15 cellular contexts compared by ENCODE assay signal in genomic region chr10:63667596-63667995, GRCh38.
"Had no signal": no experiment of that assay in that cellular context is flagged by ENCODE, and none has a peak within 500 bp of the region (broad histone marks: within the 10 kb centered on the region; RNA-seq: fewer than 3 reads in every experiment).

No MANE protein-coding gene starts in this region.

- H3K27me3 ChIP-seq: foreskin keratinocyte, tibial nerve had no signal

- H3K9me3 ChIP-seq: tibial nerve had no signal

- H3K4me1 ChIP-seq: foreskin keratinocyte had no signal

- DNase-seq: activated B cell treated with CpG ODN at 0.5 μM for 24 hours; activated CD4-positive, alpha-beta T cell treated with anti-CD3 and anti-CD28 coated beads for 36 hours; activated CD4-positive, alpha-beta T cell treated with anti-CD3 and anti-CD28 coated beads, Interleukin-2, amount 50 U/mL, for 4 hours; activated CD8-positive, alpha-beta memory T cell treated with anti-CD3 and anti-CD28 coated beads, Interleukin-2, amount 50 U/mL, for 48 hours; activated naive CD4-positive, alpha-beta T cell; activated T-cell treated with anti-CD3 and anti-CD28 coated beads, Interleukin-2, amount 50 U/mL, for 4 hours; foreskin keratinocyte; nucleus accumbens; posterior cingulate gyrus; stimulated activated CD4-positive, alpha-beta T cell treated with anti-CD3 and anti-CD28 coated beads, Interleukin-4, amount 100 ng/mL, for 4 hours had no signal

- ATAC-seq: activated CD4-positive, alpha-beta T cell treated with anti-CD3 and anti-CD28 coated beads for 36 hours; activated T-cell treated with anti-CD3 and anti-CD28 coated beads, Interleukin-2, amount 50 U/mL, for 4 hours; foreskin keratinocyte had no signal

- H3K27ac ChIP-seq: epithelial cell of prostate, foreskin keratinocyte had no signal

- H3K36me3 ChIP-seq: tibial nerve had no signal

- FAIRE-seq: bronchial epithelial cell, islet of Langerhans, urothelium cell line had no signal

- H3K4me3 ChIP-seq: tibial nerve had no signal
